ENCODE assay signal across 9 cellular contexts in genomic region chr16:19808061-19808621, GRCh38.
DNase-seq lines count a peak whose midpoint lies in the region; ATAC-seq and TF ChIP-seq lines count a peak whose summit lies in the region.
"Had no signal": no experiment of that assay in that cellular context is flagged by ENCODE, and none has a peak within 500 bp of the region (broad histone marks: within the 10 kb centered on the region; RNA-seq: fewer than 3 reads in every experiment).

No MANE protein-coding gene starts in this region.

- peaks cover 2% of the 10 kb centered on the region for H3K27me3 Mint-ChIP-seq in glutamatergic neuron (ENCODE audit: unreplicated experiment)
- H3K27me3 Mint-ChIP-seq: stimulated activated naive CD8-positive, alpha-beta T cell treated with anti-CD3 and anti-CD28 coated beads, Interleukin-15, Interleukin-2, amounts not matched to agents 100 ng/mL and 50 ng/mL, for 24 hours had no signal

- no peak overlapping the region for H3K27ac Mint-ChIP-seq in glutamatergic neuron (ENCODE audit: unreplicated experiment)
- H3K27ac Mint-ChIP-seq: stimulated activated naive CD8-positive, alpha-beta T cell treated with anti-CD3 and anti-CD28 coated beads, Interleukin-15, Interleukin-2, amounts not matched to agents 100 ng/mL and 50 ng/mL, for 24 hours had no signal

- H3K4me1 Mint-ChIP-seq in glutamatergic neuron (ENCODE audit: low read depth, unreplicated experiment): no peaks in the 10 kb centered on the region

- peaks cover 21% of the 10 kb centered on the region for H3K36me3 Mint-ChIP-seq in glutamatergic neuron (ENCODE audit: unreplicated experiment)

- POLR2A ChIA-PET in GM10248 (lab: Yijun Ruan, JAX): no interaction called here

- ATAC-seq in HG02943 (IDR thresholded peaks at IDR 0.05; ENCODE audit: low read depth, unreplicated experiment): peak; percentile 88
- ATAC-seq in HG02884 (IDR thresholded peaks at IDR 0.05; ENCODE audit: unreplicated experiment): no peak
- no peak for ATAC-seq in HG02885 (IDR thresholded peaks at IDR 0.05; ENCODE audit: poor library complexity, unreplicated experiment)

- H3K4me3 ChIP-seq in choroid plexus epithelial cell (ENCODE audit: low read depth, low read length): no peak overlapping the region

- CTCF ChIA-PET in GM10248 (lab: Yijun Ruan, JAX): no interaction called here

- no peak overlapping the region for H3K4me3 Mint-ChIP-seq in glutamatergic neuron (ENCODE audit: unreplicated experiment)
- H3K4me3 Mint-ChIP-seq: stimulated activated naive CD8-positive, alpha-beta T cell treated with anti-CD3 and anti-CD28 coated beads, Interleukin-15, Interleukin-2, amounts not matched to agents 100 ng/mL and 50 ng/mL, for 24 hours had no signal

- DNase-seq in GM10248 (ENCODE audit: extremely low spot score) (peak; percentile 23), choroid plexus epithelial cell (ENCODE audit: low read depth) (peak; percentile 36), mucosa of gallbladder (ENCODE audit: low spot score) (peak; percentile 74), KG1 (lab: John Stamatoyannopoulos, UW) (no peak), glutamatergic neuron (no peak)

- H3K9me3 Mint-ChIP-seq in glutamatergic neuron (ENCODE audit: unreplicated experiment): peaks cover 5% of the 10 kb centered on the region

- TF ChIP-seq CTCF in GM10248 (IDR thresholded peaks at IDR 0.05; ENCODE audit: control extremely low read depth, extremely low read depth, low read depth, missing control alignments) (no peak), choroid plexus epithelial cell (conservative IDR thresholded peaks at IDR 0.05; ENCODE audit: low read depth, low read length) (no peak), glutamatergic neuron (IDR thresholded peaks at IDR 0.05; ENCODE audit: partially characterized antibody, unreplicated experiment) (no peak)

Comparison
In these comparisons a context has a peak if more than half of its experiments do, and no peak if none do; other contexts are left out.
1. DNase-seq: peak in GM10248 (single experiment), choroid plexus epithelial cell (single experiment) and mucosa of gallbladder (single experiment); none in KG1 (single experiment) and glutamatergic neuron (single experiment).